Comparison of ENCODE assay signal across 1 cellular context in genomic region chr2:176110975-176111663, GRCh38.
TF ChIP-seq lines count a peak whose summit lies in the region.

No MANE protein-coding gene starts in this region.

TF ChIP-seq in HEK293, 187 proteins besides CTCF, POLR2A, EP300 and RAD21 (continued from another document):
- TF ChIP-seq ZSCAN5A (tag by site-specific recombination; IDR thresholded peaks at IDR 0.05) (no peak), PRDM4 (tag by site-specific recombination; IDR thresholded peaks at IDR 0.05) (no peak), ZNF664 (tag by site-specific recombination; IDR thresholded peaks at IDR 0.05) (no peak), SCRT2 (tag by site-specific recombination; IDR thresholded peaks at IDR 0.05) (no peak), ZNF701 (tag by site-specific recombination; IDR thresholded peaks at IDR 0.05) (no peak), TSHZ1 (tag by site-specific recombination; IDR thresholded peaks at IDR 0.05; ENCODE audit: borderline replicate concordance) (no peak), KLF16 (tag by site-specific recombination; IDR thresholded peaks at IDR 0.05) (no peak), ZBTB44 (tag by site-specific recombination; IDR thresholded peaks at IDR 0.05) (no peak), KLF17 (tag by site-specific recombination; IDR thresholded peaks at IDR 0.05) (no peak), ZNF202 (tag by site-specific recombination; IDR thresholded peaks at IDR 0.05; ENCODE audit: borderline replicate concordance) (no peak), ZNF423 (tag by site-specific recombination; IDR thresholded peaks at IDR 0.05) (no peak), ZNF416 (tag by site-specific recombination; IDR thresholded peaks at IDR 0.05) (no peak), OSR2 (tag by site-specific recombination; IDR thresholded peaks at IDR 0.05) (no peak)
